Comparison of ENCODE assay signal across 8 cellular contexts in genomic region chr1:15975358-15975804, GRCh38. TPM values are rescaled to one million over a fixed set of nuclear protein-coding genes. Genes with fewer than 3 reads are reported as not detected.
DNase-seq lines count a peak whose midpoint lies in the region; ATAC-seq and TF ChIP-seq lines count a peak whose summit lies in the region.

No MANE protein-coding gene starts in this region.

- H3K9me3 Mint-ChIP-seq in WTC11, result peaks cover 9% of the 10 kb centered on the region

- H3K27ac ChIP-seq in left lung, result peak overlapping the region; percentile 45 to 77

- H3K4me1 Mint-ChIP-seq in WTC11, result peaks cover 12% of the 10 kb centered on the region

- CTCF ChIA-PET in GM10248 (lab: Yijun Ruan, JAX), result interaction anchor here (0.6 to 2.2 kb wide), 8 partner anchors 9 to 144 kb away, joined by 3 to 9 read pairs (median 5); no protein-coding TSS in a partner anchor
- CTCF ChIA-PET in WTC11 (lab: Charles Lee), result interaction anchor here (0.6 to 3.1 kb wide), 26 partner anchors 11 to 442 kb away, joined by 3 to 19 read pairs (median 4); partner anchors contain the start of genes FAM131C, SPEN and SRARP

- no peak overlapping the region for H3K27ac Mint-ChIP-seq in WTC11

- peaks cover 5 to 24% of the 10 kb centered on the region in 2 donors for H3K36me3 ChIP-seq in left lung

- DNase-seq in GM10248 (ENCODE audit: extremely low spot score) (peak; percentile 83), GOT3 (lab: John Stamatoyannopoulos, UW) (peak; percentile 52), LNCaP clone FGC (ENCODE audit: low read depth) (no peak), WTC11 (ENCODE audit: low spot score) (peak; percentile 72), cerebellum (ENCODE audit: low spot score) (peak; percentile 81), left lung (peak; percentile 54 to 88), NCI-H524 treated with DMSO at 0.1 percent for 48 hours (lab: John Stamatoyannopoulos, UW) (no peak)
- DNase-seq in stimulated activated CD4-positive, alpha-beta T cell treated with anti-CD3 and anti-CD28 coated beads, Interleukin-4, amount 100 ng/mL, for 4 hours, result peak; percentile 74 to 89

- POLR2A ChIA-PET in GM10248 (lab: Yijun Ruan, JAX), result interaction anchor here (1.0 to 1.8 kb wide), 6 partner anchors 9 to 141 kb away, joined by 3 to 8 read pairs (median 4); no protein-coding TSS in a partner anchor
- POLR2A ChIA-PET in WTC11 (lab: Charles Lee), result no interaction called here

- H3K4me3 Mint-ChIP-seq in WTC11, result peak overlapping the region; percentile 89

- peak; percentile 41 for TF ChIP-seq CTCF in GM10248 (IDR thresholded peaks at IDR 0.05; ENCODE audit: control extremely low read depth, extremely low read depth, low read depth, missing control alignments)
- peak; percentile 21; the same call in 1 of the 2 replicates for TF ChIP-seq CTCF in LNCaP clone FGC (IDR thresholded peaks at IDR 0.05; ENCODE audit: control insufficient read depth, extremely low read depth, insufficient read depth)
- no peak for TF ChIP-seq CTCF in WTC11 (IDR thresholded peaks at IDR 0.05)
- TF ChIP-seq CTCF in left lung (IDR thresholded peaks at IDR 0.05), result no peak

- H3K9me3 ChIP-seq in left lung, result no peaks in the 10 kb centered on the region

- peaks cover 6 to 27% of the 10 kb centered on the region in 2 donors for H3K4me1 ChIP-seq in left lung

- H3K27me3 Mint-ChIP-seq in WTC11 (ENCODE audit: low read depth), result no peaks in the 10 kb centered on the region; the same call in 1 of the 2 replicates

- peak overlapping the region; percentile 62 for H3K4me3 ChIP-seq in LNCaP clone FGC (ENCODE audit: low read depth, low read length)
- H3K4me3 ChIP-seq in left lung, result peak overlapping the region; percentile 74 to 89

- intact Hi-C loops in left lung (cut with DNase I), result no loop called here

- H3K27me3 ChIP-seq in left lung, result no peaks in the 10 kb centered on the region

- ATAC-seq in WTC11 (peak; percentile 90), left lung (peak; percentile 81)

- peaks cover 18% of the 10 kb centered on the region for H3K36me3 Mint-ChIP-seq in WTC11

TF ChIP-seq in WTC11, 78 proteins besides CTCF, POLR2A, EP300 and RAD21 (continues in another document):
- TF ChIP-seq ZNF317 (CRISPR knock-in tag; IDR thresholded peaks at IDR 0.05; ENCODE audit: borderline replicate concordance, low read depth) (0 out of 2 replicates have a peak, but pooled peaks have one; percentile 12), NFE2L1 (CRISPR knock-in tag; IDR thresholded peaks at IDR 0.05) (no peak), PREB (CRISPR knock-in tag; IDR thresholded peaks at IDR 0.05; ENCODE audit: borderline replicate concordance) (no peak), GABPB1 (CRISPR knock-in tag; IDR thresholded peaks at IDR 0.05) (no peak), ZNF121 (CRISPR knock-in tag; IDR thresholded peaks at IDR 0.05) (no peak), HMGXB4 (CRISPR knock-in tag; IDR thresholded peaks at IDR 0.05) (peak; percentile 72), CREB1 (CRISPR knock-in tag; IDR thresholded peaks at IDR 0.05) (no peak), NR1H2 (CRISPR knock-in tag; IDR thresholded peaks at IDR 0.05) (no peak), TEAD1 (CRISPR knock-in tag; IDR thresholded peaks at IDR 0.05) (0 out of 2 replicates have a peak, but pooled peaks have one; percentile 9), ZNF512 (CRISPR knock-in tag; IDR thresholded peaks at IDR 0.05; ENCODE audit: borderline replicate concordance) (no peak), NR2C2 (CRISPR knock-in tag; IDR thresholded peaks at IDR 0.05) (peak; percentile 39; the same call in 1 of the 2 replicates), KAT7 (CRISPR knock-in tag; IDR thresholded peaks at IDR 0.05; ENCODE audit: borderline replicate concordance) (peak; percentile 86; the same call in 1 of the 2 replicates), E2F5 (CRISPR knock-in tag; IDR thresholded peaks at IDR 0.05) (peak; percentile 48; the same call in 1 of the 2 replicates), E2F4 (CRISPR knock-in tag; IDR thresholded peaks at IDR 0.05; ENCODE audit: borderline replicate concordance, low read depth) (no peak)
- TF ChIP-seq, protein P1, sequence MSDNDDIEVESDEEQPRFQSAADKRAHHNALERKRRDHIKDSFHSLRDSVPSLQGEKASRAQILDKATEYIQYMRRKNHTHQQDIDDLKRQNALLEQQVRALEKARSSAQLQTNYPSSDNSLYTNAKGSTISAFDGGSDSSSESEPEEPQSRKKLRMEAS (CRISPR knock-in tag; IDR thresholded peaks at IDR 0.05), result no peak; the same call in 1 of the 2 replicates
- TF ChIP-seq, protein P2, sequence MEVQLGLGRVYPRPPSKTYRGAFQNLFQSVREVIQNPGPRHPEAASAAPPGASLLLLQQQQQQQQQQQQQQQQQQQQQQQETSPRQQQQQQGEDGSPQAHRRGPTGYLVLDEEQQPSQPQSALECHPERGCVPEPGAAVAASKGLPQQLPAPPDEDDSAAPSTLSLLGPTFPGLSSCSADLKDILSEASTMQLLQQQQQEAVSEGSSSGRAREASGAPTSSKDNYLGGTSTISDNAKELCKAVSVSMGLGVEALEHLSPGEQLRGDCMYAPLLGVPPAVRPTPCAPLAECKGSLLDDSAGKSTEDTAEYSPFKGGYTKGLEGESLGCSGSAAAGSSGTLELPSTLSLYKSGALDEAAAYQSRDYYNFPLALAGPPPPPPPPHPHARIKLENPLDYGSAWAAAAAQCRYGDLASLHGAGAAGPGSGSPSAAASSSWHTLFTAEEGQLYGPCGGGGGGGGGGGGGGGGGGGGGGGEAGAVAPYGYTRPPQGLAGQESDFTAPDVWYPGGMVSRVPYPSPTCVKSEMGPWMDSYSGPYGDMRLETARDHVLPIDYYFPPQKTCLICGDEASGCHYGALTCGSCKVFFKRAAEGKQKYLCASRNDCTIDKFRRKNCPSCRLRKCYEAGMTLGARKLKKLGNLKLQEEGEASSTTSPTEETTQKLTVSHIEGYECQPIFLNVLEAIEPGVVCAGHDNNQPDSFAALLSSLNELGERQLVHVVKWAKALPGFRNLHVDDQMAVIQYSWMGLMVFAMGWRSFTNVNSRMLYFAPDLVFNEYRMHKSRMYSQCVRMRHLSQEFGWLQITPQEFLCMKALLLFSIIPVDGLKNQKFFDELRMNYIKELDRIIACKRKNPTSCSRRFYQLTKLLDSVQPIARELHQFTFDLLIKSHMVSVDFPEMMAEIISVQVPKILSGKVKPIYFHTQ (CRISPR knock-in tag; IDR thresholded peaks at IDR 0.05), result no peak

RNA-seq across cellular contexts. Expression of gene ZBTB17, which starts 0.5 kb away (rescaled TPM):
- total RNA-seq in WTC11 (2021) (27.6 to 32.0 TPM (median 27.9 TPM) in 3 replicates), cerebellum (30.9 TPM), left lung (10 to 100 TPM; 31.2 to 39.9 TPM)

RNA-seq across cellular contexts. Expression of gene SRARP, which starts 28.7 kb away (rescaled TPM):
- total RNA-seq in WTC11 (2021), result 0.11 TPM in 1 of 3 replicates, not detected in the others
- total RNA-seq in cerebellum, result 0.82 TPM
- not detected for total RNA-seq in left lung

RNA-seq across cellular contexts. Expression of gene HSPB7, which starts 42.5 kb away (rescaled TPM):
- total RNA-seq in WTC11 (2021) (0.11 to 0.23 TPM (median 0.21 TPM) in 3 replicates), cerebellum (0.36 TPM), left lung (10 to 100 TPM in 1 of 2 donors, 1 to 10 TPM in 1; 4.2 to 22.1 TPM)

RNA-seq across cellular contexts. Expression of gene CLCNKA, which starts 46.5 kb away (rescaled TPM):
- total RNA-seq in WTC11 (2021), result 1.5 to 2.7 TPM (median 2.7 TPM) in 3 replicates
- not detected for total RNA-seq in cerebellum
- under 1 TPM; 0.12 to 0.39 TPM for total RNA-seq in left lung

Comparison
In these comparisons a context has a peak if more than half of its experiments do, and no peak if none do; other contexts are left out.
1. DNase-seq: peak in GM10248 (single experiment), GOT3 (single experiment), WTC11 (single experiment), cerebellum (single experiment), left lung (2 of 2) and stimulated activated CD4-positive, alpha-beta T cell treated with anti-CD3 and anti-CD28 coated beads, Interleukin-4, amount 100 ng/mL, for 4 hours (2 of 2); none in LNCaP clone FGC (single experiment) and NCI-H524 treated with DMSO at 0.1 percent for 48 hours (single experiment).
2. CTCF ChIP-seq: peak in GM10248 (single experiment) and LNCaP clone FGC (single experiment); none in WTC11 (single experiment) and left lung (0 of 2).